8 cellular contexts compared by ENCODE assay signal in the genomic region with DNA sequence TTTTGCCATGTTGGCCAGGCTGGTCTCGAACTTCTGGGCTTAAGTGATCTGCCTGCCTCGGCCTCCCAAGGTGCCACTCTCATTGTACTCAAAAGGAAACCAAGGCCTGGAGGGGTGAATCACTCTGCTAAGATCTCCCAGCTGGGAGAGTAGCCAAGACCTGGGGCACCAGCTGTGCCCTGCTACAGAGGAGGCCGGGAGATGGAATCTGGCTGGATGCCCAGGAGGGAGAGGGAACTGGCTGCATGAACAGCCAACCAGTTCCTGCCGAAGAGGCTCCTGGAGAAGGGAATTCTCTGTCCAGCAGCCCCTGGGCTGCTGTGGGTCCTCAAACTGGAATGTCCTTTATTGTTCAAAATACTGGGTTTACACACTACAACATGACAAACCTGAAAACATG.
DNase-seq lines count a peak whose midpoint lies in the region; ATAC-seq, FAIRE-seq and TF ChIP-seq lines count a peak whose summit lies in the region.

No MANE protein-coding gene starts in this region.

- H3K9me3 Mint-ChIP-seq in astrocyte (ENCODE audit: unreplicated experiment): peaks cover 6% of the 10 kb centered on the region

- no peaks in the 10 kb centered on the region for H3K79me2 ChIP-seq in astrocyte (ENCODE audit: insufficient read depth, low read length)

- peaks cover 0 to 7% (median 0%) of the 10 kb centered on the region in 11 experiments; a peak in 1 of 22 replicates for H3K27me3 ChIP-seq in BLaER1 treated with 17β-estradiol and CSF1 and Interleukin-3, amounts not matched to agents 10 nM and 100 nM
- peaks cover 7% of the 10 kb centered on the region for H3K27me3 ChIP-seq in astrocyte (ENCODE audit: insufficient read depth, low read length)
- H3K27me3 ChIP-seq in tibial nerve: no peaks in the 10 kb centered on the region

- TF ChIP-seq CTCF in astrocyte (IDR thresholded peaks at IDR 0.05; ENCODE audit: insufficient read depth, low read depth, low read length) (no peak), tibial nerve (IDR thresholded peaks at IDR 0.05) (no peak)

- H3K36me3 ChIP-seq in BLaER1 treated with 17β-estradiol and CSF1 and Interleukin-3, amounts not matched to agents 10 nM and 100 nM: no peaks in the 10 kb centered on the region
- H3K36me3 ChIP-seq in astrocyte (ENCODE audit: insufficient read depth, low read length) (no peaks in the 10 kb centered on the region), tibial nerve (no peaks in the 10 kb centered on the region)

- H3K9ac ChIP-seq in BLaER1 treated with 17β-estradiol and CSF1 and Interleukin-3, amounts not matched to agents 10 nM and 100 nM: no peak overlapping the region
- H3K9ac ChIP-seq in astrocyte (ENCODE audit: low read length): no peak overlapping the region

- H4K20me1 ChIP-seq in BLaER1 treated with 17β-estradiol and CSF1 and Interleukin-3, amounts not matched to agents 10 nM and 100 nM: peaks cover 0 to 10% (median 0%) of the 10 kb centered on the region in 11 experiments; a peak in 3 of 22 replicates
- peaks cover 91% of the 10 kb centered on the region for H4K20me1 ChIP-seq in astrocyte (ENCODE audit: insufficient read depth, low read length)

- H3K4me2 ChIP-seq in BLaER1 treated with 17β-estradiol and CSF1 and Interleukin-3, amounts not matched to agents 10 nM and 100 nM: peak overlapping the region in 8 of 11 experiments; percentile 1 to 39 (median 16); a peak in 8 of 22 replicates
- H3K4me2 ChIP-seq in astrocyte (ENCODE audit: low read length): no peak overlapping the region

- no peak overlapping the region for H3K27ac ChIP-seq in BLaER1 treated with 17β-estradiol and CSF1 and Interleukin-3, amounts not matched to agents 10 nM and 100 nM
- H3K27ac ChIP-seq in astrocyte (ENCODE audit: low read depth, low read length): no peak overlapping the region
- peak overlapping the region in 2 of 4 donors; percentile 43 to 66 for H3K27ac ChIP-seq in tibial nerve

- no peak for FAIRE-seq in astrocyte (lab: Jason Lieb, UNC)

- H3K27me3 Mint-ChIP-seq in astrocyte (ENCODE audit: low read depth, unreplicated experiment): peaks cover 9% of the 10 kb centered on the region

- 14 to 15% methylated on average over 4 of the region's 4 CpGs for WGBS in tibial nerve, 2 donors

- no peak overlapping the region for H3K27ac Mint-ChIP-seq in astrocyte (ENCODE audit: unreplicated experiment)

- no peak overlapping the region for H3K4me3 Mint-ChIP-seq in astrocyte (ENCODE audit: unreplicated experiment)

- peak; percentile 31 to 71 for TF ChIP-seq EP300 in tibial nerve (IDR thresholded peaks at IDR 0.05)

- peaks cover 16% of the 10 kb centered on the region for H3K4me1 Mint-ChIP-seq in astrocyte (ENCODE audit: low read depth, unreplicated experiment)

- TF ChIP-seq POLR2A in tibial nerve (IDR thresholded peaks at IDR 0.05): no peak

- H3K36me3 Mint-ChIP-seq in astrocyte (ENCODE audit: low read depth, unreplicated experiment): peaks cover 8% of the 10 kb centered on the region

- DNase-seq in NCI-H1694 treated with DMSO at 0.1 percent for 48 hours (lab: John Stamatoyannopoulos, UW) (peak; percentile 97), astrocyte (ENCODE audit: low read depth) (peak; percentile 90), hypothalamus (lab: John Stamatoyannopoulos, UW) (peak in 49 of 51 donors; percentile 20 to 96 (median 83)), tibial nerve (ENCODE audit: low spot score in 2 of 2) (peak; percentile 64 to 74)
- DNase-seq in stimulated activated CD4-positive, alpha-beta T cell treated with anti-CD3 and anti-CD28 coated beads, Interleukin-4, amount 100 ng/mL, for 24 hours: no peak

- ATAC-seq in GM19035 (IDR thresholded peaks at IDR 0.05; ENCODE audit: unreplicated experiment) (no peak), GM21717 (IDR thresholded peaks at IDR 0.05; ENCODE audit: unreplicated experiment) (no peak)

- H3K4me3 ChIP-seq in BLaER1 treated with 17β-estradiol and CSF1 and Interleukin-3, amounts not matched to agents 10 nM and 100 nM: no peak overlapping the region
- H3K4me3 ChIP-seq in astrocyte (ENCODE audit: insufficient read depth, low read depth, low read length) (no peak overlapping the region), tibial nerve (no peak overlapping the region)

- peaks cover 0 to 7% (median 4%) of the 10 kb centered on the region in 11 experiments; a peak in 6 of 22 replicates for H3K9me3 ChIP-seq in BLaER1 treated with 17β-estradiol and CSF1 and Interleukin-3, amounts not matched to agents 10 nM and 100 nM (replicated peaks in 1 of 11)
- H3K9me3 ChIP-seq in astrocyte (ENCODE audit: insufficient read depth, low read depth, low read length) (peaks cover 6% of the 10 kb centered on the region), tibial nerve (no peaks in the 10 kb centered on the region)

- peaks cover 4 to 31% (median 21%) of the 10 kb centered on the region in 10 experiments; a peak in 16 of 20 replicates for H3K4me1 ChIP-seq in BLaER1 treated with 17β-estradiol and CSF1 and Interleukin-3, amounts not matched to agents 10 nM and 100 nM
- H3K4me1 ChIP-seq in astrocyte (ENCODE audit: insufficient read depth, low read length) (peaks cover 15% of the 10 kb centered on the region), tibial nerve (peaks cover 0 to 55% (median 19%) of the 10 kb centered on the region in 4 donors)

- no peak overlapping the region for H2AFZ ChIP-seq in astrocyte (ENCODE audit: low read depth, low read length)
